Comparison of ENCODE assay signal across 11 cellular contexts in genomic region chr17:48568499-48569259, GRCh38. TPM values are rescaled to one million over a fixed set of nuclear protein-coding genes. Genes with fewer than 3 reads are reported as not detected.
A peak's percentile ranks its signal among the peaks of the same experiment; 100 is the strongest.
DNase-seq lines count a peak whose midpoint lies in the region; ATAC-seq and TF ChIP-seq lines count a peak whose summit lies in the region.
"Had no signal": no experiment of that assay in that cellular context is flagged by ENCODE, and none has a peak within 500 bp of the region (broad histone marks: within the 10 kb centered on the region; RNA-seq: fewer than 3 reads in every experiment).

No MANE protein-coding gene starts in this region.

- H3K27me3 Mint-ChIP-seq in activated naive CD4-positive, alpha-beta T cell treated with anti-CD3 and anti-CD28 coated beads, Interleukin-2, amount 50 U/mL, for 24 hours = peaks cover 6% of the 10 kb centered on the region
- peaks cover 13% of the 10 kb centered on the region for H3K27me3 Mint-ChIP-seq in activated naive CD8-positive, alpha-beta T cell treated with anti-CD3 and anti-CD28 coated beads, Interleukin-2, amount 10 ng/mL, durations not matched to agents 7 days and 5 days

- no peak for TF ChIP-seq EP300 in gastroesophageal sphincter (IDR thresholded peaks at IDR 0.05)
- TF ChIP-seq EP300 in suprapubic skin (IDR thresholded peaks at IDR 0.05) = no peak

- 5 to 9% methylated on average over 19 to 32 of the region's 33 CpGs for WGBS in gastroesophageal sphincter (ENCODE audit: low coverage in 1 of 2), 2 donors
- 39% methylated on average over 33 of the region's 33 CpGs for WGBS in suprapubic skin

- H3K4me3 Mint-ChIP-seq in activated naive CD4-positive, alpha-beta T cell treated with anti-CD3 and anti-CD28 coated beads, Interleukin-2, amount 50 U/mL, for 24 hours = peak overlapping the region; percentile 15
- peak overlapping the region; percentile 20 for H3K4me3 Mint-ChIP-seq in activated naive CD8-positive, alpha-beta T cell treated with anti-CD3 and anti-CD28 coated beads, Interleukin-2, amount 10 ng/mL, durations not matched to agents 7 days and 5 days

- peaks cover 20 to 100% (median 48%) of the 10 kb centered on the region in 3 donors for H3K4me1 ChIP-seq in gastroesophageal sphincter
- peaks cover 70% of the 10 kb centered on the region for H3K4me1 ChIP-seq in suprapubic skin

- no peak for DNase-seq in activated naive CD4-positive, alpha-beta T cell treated with anti-CD3 and anti-CD28 coated beads, Interleukin-2, amount 50 U/mL, for 72 hours (ENCODE audit: low spot score in 2 of 2)
- no peak for DNase-seq in activated naive CD8-positive, alpha-beta T cell treated with anti-CD3 and anti-CD28 coated beads, Interleukin-2, amount 10 ng/mL, durations not matched to agents 7 days and 5 days
- DNase-seq in suprapubic skin (ENCODE audit: low spot score in 2 of 2) (no peak), NCI-H345 treated with DMSO at 0.1 percent for 48 hours (lab: John Stamatoyannopoulos, UW; ENCODE audit: unreplicated experiment) (no peak)
- DNase-seq in stimulated activated CD4-positive, alpha-beta T cell treated with anti-CD3 and anti-CD28 coated beads, Interleukin-4, amount 100 ng/mL, for 1 hour = no peak
- DNase-seq: activated CD4-positive, CD25-positive, alpha-beta regulatory T cell treated with anti-CD3 and anti-CD28 coated beads, Interleukin-2, amount 50 U/mL, for 72 hours; activated effector memory CD4-positive, alpha-beta T cell treated with anti-CD3 and anti-CD28 coated beads, Interleukin-2, amount 50 U/mL, for 16 hours; stimulated activated naive CD4-positive, alpha-beta T cell treated with Interleukin-2 at 50 U/mL for 16 hours had no signal

- H3K27ac ChIP-seq in gastroesophageal sphincter = peak overlapping the region; percentile 97 to 98 (median 97)
- no peak overlapping the region for H3K27ac ChIP-seq in suprapubic skin

- no peak for ATAC-seq in activated naive CD4-positive, alpha-beta T cell treated with anti-CD3 and anti-CD28 coated beads, Interleukin-2, amount 50 U/mL, for 72 hours
- ATAC-seq in activated naive CD8-positive, alpha-beta T cell treated with anti-CD3 and anti-CD28 coated beads, Interleukin-2, amount 10 ng/mL, durations not matched to agents 7 days and 5 days (ENCODE audit: low read depth) = no peak
- ATAC-seq in gastroesophageal sphincter (no peak), GM21390 (IDR thresholded peaks at IDR 0.05; ENCODE audit: unreplicated experiment) (no peak)

- POLR2A ChIA-PET in activated naive CD8-positive, alpha-beta T cell treated with anti-CD3 and anti-CD28 coated beads, Interleukin-2, amount 10 ng/mL, durations not matched to agents 7 days and 5 days (lab: Charles Lee) = no interaction called here

- peak overlapping the region; percentile 27 to 81 for H3K4me3 ChIP-seq in gastroesophageal sphincter
- peak overlapping the region; percentile 25 for H3K4me3 ChIP-seq in suprapubic skin

- peaks cover 15% of the 10 kb centered on the region for H3K4me1 Mint-ChIP-seq in activated naive CD4-positive, alpha-beta T cell treated with anti-CD3 and anti-CD28 coated beads, Interleukin-2, amount 50 U/mL, for 24 hours
- peaks cover 5% of the 10 kb centered on the region for H3K4me1 Mint-ChIP-seq in activated naive CD8-positive, alpha-beta T cell treated with anti-CD3 and anti-CD28 coated beads, Interleukin-2, amount 10 ng/mL, durations not matched to agents 7 days and 5 days

- H3K36me3 Mint-ChIP-seq in activated naive CD4-positive, alpha-beta T cell treated with anti-CD3 and anti-CD28 coated beads, Interleukin-2, amount 50 U/mL, for 24 hours = no peaks in the 10 kb centered on the region
- H3K36me3 Mint-ChIP-seq in activated naive CD4-positive, alpha-beta T cell treated with anti-CD3 and anti-CD28 coated beads, Interleukin-2, amount 50 U/mL, for 72 hours = no peaks in the 10 kb centered on the region
- peaks cover 5% of the 10 kb centered on the region for H3K36me3 Mint-ChIP-seq in activated naive CD8-positive, alpha-beta T cell treated with anti-CD3 and anti-CD28 coated beads, Interleukin-2, amount 10 ng/mL, durations not matched to agents 7 days and 5 days

- no peak overlapping the region for H3K27ac Mint-ChIP-seq in activated naive CD4-positive, alpha-beta T cell treated with anti-CD3 and anti-CD28 coated beads, Interleukin-2, amount 50 U/mL, for 24 hours
- H3K27ac Mint-ChIP-seq in activated naive CD4-positive, alpha-beta T cell treated with anti-CD3 and anti-CD28 coated beads, Interleukin-2, amount 50 U/mL, for 72 hours = no peak overlapping the region
- H3K27ac Mint-ChIP-seq in activated naive CD8-positive, alpha-beta T cell treated with anti-CD3 and anti-CD28 coated beads, Interleukin-2, amount 10 ng/mL, durations not matched to agents 7 days and 5 days = no peak overlapping the region

- no peaks in the 10 kb centered on the region for H3K36me3 ChIP-seq in gastroesophageal sphincter
- H3K36me3 ChIP-seq in suprapubic skin = no peaks in the 10 kb centered on the region

- H3K9me3 Mint-ChIP-seq in activated naive CD4-positive, alpha-beta T cell treated with anti-CD3 and anti-CD28 coated beads, Interleukin-2, amount 50 U/mL, for 24 hours = no peaks in the 10 kb centered on the region
- H3K9me3 Mint-ChIP-seq in activated naive CD4-positive, alpha-beta T cell treated with anti-CD3 and anti-CD28 coated beads, Interleukin-2, amount 50 U/mL, for 72 hours = no peaks in the 10 kb centered on the region
- no peaks in the 10 kb centered on the region for H3K9me3 Mint-ChIP-seq in activated naive CD8-positive, alpha-beta T cell treated with anti-CD3 and anti-CD28 coated beads, Interleukin-2, amount 10 ng/mL, durations not matched to agents 7 days and 5 days

- TF ChIP-seq POLR2A in gastroesophageal sphincter (IDR thresholded peaks at IDR 0.05) (no peak), suprapubic skin (IDR thresholded peaks at IDR 0.05) (no peak)

- H3K27me3 ChIP-seq in gastroesophageal sphincter = no peaks in the 10 kb centered on the region
- H3K27me3 ChIP-seq in suprapubic skin = peaks cover 6% of the 10 kb centered on the region

- no peaks in the 10 kb centered on the region for H3K9me3 ChIP-seq in gastroesophageal sphincter
- no peaks in the 10 kb centered on the region for H3K9me3 ChIP-seq in suprapubic skin

- no peak for TF ChIP-seq CTCF in gastroesophageal sphincter (IDR thresholded peaks at IDR 0.05)
- TF ChIP-seq CTCF in suprapubic skin (IDR thresholded peaks at IDR 0.05) = no peak

RNA-seq across cellular contexts. Expression of gene HOXB4, which starts 9.5 kb away (rescaled TPM):
- total RNA-seq in activated naive CD4-positive, alpha-beta T cell treated with anti-CD3 and anti-CD28 coated beads, Interleukin-2, amount 50 U/mL, for 72 hours = 1 to 10 TPM in 1 of 2 donors, under 1 TPM in 1; 0.89 to 3.0 TPM
- total RNA-seq in activated naive CD8-positive, alpha-beta T cell treated with anti-CD3 and anti-CD28 coated beads, Interleukin-2, amount 10 ng/mL, durations not matched to agents 7 days and 5 days = 1 to 10 TPM; 5.3 to 6.4 TPM
- total RNA-seq in gastroesophageal sphincter (10 to 100 TPM in 1 of 4 donors, 1 to 10 TPM in 3; 3.0 to 12.9 (median 6.9) TPM), suprapubic skin (1 to 10 TPM in 3 of 4 donors, under 1 TPM in 1; 0.42 to 3.5 (median 1.0) TPM)

RNA-seq across cellular contexts. Expression of gene HOXB3, which starts 21.4 kb away (rescaled TPM):
- total RNA-seq in activated naive CD4-positive, alpha-beta T cell treated with anti-CD3 and anti-CD28 coated beads, Interleukin-2, amount 50 U/mL, for 72 hours = 1 to 10 TPM; 1.6 to 3.1 TPM
- total RNA-seq in activated naive CD8-positive, alpha-beta T cell treated with anti-CD3 and anti-CD28 coated beads, Interleukin-2, amount 10 ng/mL, durations not matched to agents 7 days and 5 days = 10 to 100 TPM; 10.5 to 13.6 TPM
- total RNA-seq in gastroesophageal sphincter (10 to 100 TPM; 11.4 to 48.7 (median 24.2) TPM), suprapubic skin (10 to 100 TPM in 1 of 4 donors, 1 to 10 TPM in 3; 2.3 to 20.8 (median 3.9) TPM)

RNA-seq across cellular contexts. Expression of gene HOXB2, which starts 23.8 kb away (rescaled TPM):
- 10 to 100 TPM in 1 of 2 donors, 1 to 10 TPM in 1; 3.2 to 21.7 TPM for total RNA-seq in activated naive CD4-positive, alpha-beta T cell treated with anti-CD3 and anti-CD28 coated beads, Interleukin-2, amount 50 U/mL, for 72 hours
- 10 to 100 TPM; 19.5 to 20.0 TPM for total RNA-seq in activated naive CD8-positive, alpha-beta T cell treated with anti-CD3 and anti-CD28 coated beads, Interleukin-2, amount 10 ng/mL, durations not matched to agents 7 days and 5 days
- total RNA-seq in gastroesophageal sphincter (10 to 100 TPM; 28.7 to 65.2 (median 38.8) TPM), suprapubic skin (10 to 100 TPM in 2 of 4 donors, 1 to 10 TPM in 2; 8.4 to 13.6 (median 9.9) TPM)

RNA-seq across cellular contexts. Expression of gene HOXB5, which starts 24.9 kb away (rescaled TPM):
- total RNA-seq in activated naive CD4-positive, alpha-beta T cell treated with anti-CD3 and anti-CD28 coated beads, Interleukin-2, amount 50 U/mL, for 72 hours = not detected
- total RNA-seq in activated naive CD8-positive, alpha-beta T cell treated with anti-CD3 and anti-CD28 coated beads, Interleukin-2, amount 10 ng/mL, durations not matched to agents 7 days and 5 days = not detected
- total RNA-seq in gastroesophageal sphincter = 1 to 10 TPM in 3 of 4 donors, under 1 TPM in 1; 0.27 to 2.7 (median 1.4) TPM
- total RNA-seq in suprapubic skin = under 1 TPM in 2 of 4 donors, not detected in 2; 0.72 to 0.80 TPM

RNA-seq across cellular contexts. Expression of gene HOXB6, which starts 36.1 kb away (rescaled TPM):
- total RNA-seq in activated naive CD4-positive, alpha-beta T cell treated with anti-CD3 and anti-CD28 coated beads, Interleukin-2, amount 50 U/mL, for 72 hours = under 1 TPM in 1 of 2 donors, not detected in 1; 0.16 TPM
- not detected for total RNA-seq in activated naive CD8-positive, alpha-beta T cell treated with anti-CD3 and anti-CD28 coated beads, Interleukin-2, amount 10 ng/mL, durations not matched to agents 7 days and 5 days
- total RNA-seq in gastroesophageal sphincter (10 to 100 TPM in 1 of 4 donors, 1 to 10 TPM in 3; 4.9 to 40.1 (median 5.1) TPM), suprapubic skin (1 to 10 TPM in 2 of 4 donors, under 1 TPM in 1, not detected in 1; 0.39 to 4.5 (median 1.3) TPM)
